ENCODE assay signal across 1 cellular context in genomic region chr7:94434031-94434430, GRCh38.
TF ChIP-seq lines count a peak whose summit lies in the region.

No MANE protein-coding gene starts in this region.

TF ChIP-seq in IMR-90, 13 proteins besides CTCF, POLR2A, EP300 and RAD21 (continued from another document):
- no peak for TF ChIP-seq ELK1 (IDR thresholded peaks at IDR 0.05; ENCODE audit: borderline replicate concordance, low read depth, low read length)
- TF ChIP-seq RCOR1 (IDR thresholded peaks at IDR 0.05; ENCODE audit: insufficient replicate concordance, low read length): no peak
- no peak for TF ChIP-seq SMC3 (IDR thresholded peaks at IDR 0.05; ENCODE audit: low read depth, low read length)
- TF ChIP-seq RFX5 (IDR thresholded peaks at IDR 0.05; ENCODE audit: low read depth, low read length): no peak
- no peak for TF ChIP-seq CEBPB (IDR thresholded peaks at IDR 0.05; ENCODE audit: low read depth, low read length)
- TF ChIP-seq NFE2L2 (IDR thresholded peaks at IDR 0.05; ENCODE audit: low read depth, low read length): no peak
- no peak for TF ChIP-seq CHD1 (IDR thresholded peaks at IDR 0.05; ENCODE audit: low read depth, low read length)
- no peak for TF ChIP-seq MXI1 (IDR thresholded peaks at IDR 0.05; ENCODE audit: borderline replicate concordance, low read depth, low read length)
- TF ChIP-seq FOS (IDR thresholded peaks at IDR 0.05; ENCODE audit: low read depth, low read length): no peak
- no peak for TF ChIP-seq USF2 (IDR thresholded peaks at IDR 0.05; ENCODE audit: low read depth, low read length)
TF ChIP-seq in IMR-90: peak in this region for 0.
